In the genomic region with DNA sequence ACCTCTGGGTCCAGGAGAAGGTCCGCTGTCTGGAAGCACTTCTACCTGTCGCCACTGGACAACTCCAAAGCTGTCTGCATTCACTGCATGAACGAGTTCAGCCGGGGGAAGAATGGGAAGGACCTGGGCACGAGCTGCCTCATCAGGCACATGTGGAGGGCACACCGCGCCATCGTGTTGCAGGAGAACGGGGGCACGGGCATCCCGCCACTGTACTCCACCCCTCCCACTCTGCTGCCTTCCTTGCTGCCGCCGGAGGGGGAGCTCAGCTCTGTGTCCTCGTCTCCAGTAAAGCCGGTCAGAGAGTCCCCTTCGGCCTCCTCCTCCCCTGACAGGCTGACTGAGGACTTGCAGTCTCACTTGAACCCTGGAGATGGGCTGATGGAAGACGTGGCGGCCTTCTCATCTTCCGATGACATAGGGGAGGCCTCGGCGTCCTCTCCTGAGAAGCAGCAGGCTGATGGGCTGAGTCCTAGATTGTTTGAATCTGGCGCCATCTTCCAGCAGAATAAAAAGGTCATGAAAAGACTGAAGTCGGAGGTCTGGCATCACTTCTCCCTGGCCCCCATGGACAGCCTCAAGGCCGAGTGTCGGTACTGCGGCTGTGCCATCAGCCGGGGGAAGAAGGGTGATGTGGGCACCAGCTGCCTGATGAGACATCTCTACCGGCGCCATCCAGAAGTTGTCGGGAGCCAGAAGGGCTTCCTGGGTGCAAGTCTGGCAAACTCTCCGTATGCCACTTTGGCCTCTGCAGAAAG, we compare ENCODE assay signal across 24 cellular contexts.
"Had no signal": no experiment of that assay in that cellular context is flagged by ENCODE, and none has a peak within 500 bp of the region (broad histone marks: within the 10 kb centered on the region; RNA-seq: fewer than 3 reads in every experiment).

No MANE protein-coding gene starts in this region.

- H3K4me3 ChIP-seq: dorsolateral prefrontal cortex, gastrocnemius medialis, hepatocyte, lung, mucosa of descending colon, psoas muscle, sigmoid colon, thoracic aorta, tibial nerve, upper lobe of left lung, uterus had no signal

- H3K27me3 Mint-ChIP-seq: memory B cell; naive B cell; natural killer cell treated with Interleukin-12 subunit alpha and Interleukin-12 subunit beta and Interleukin-15 and Interleukin-18, amount 100 ng/mL, for 72 hours; stimulated activated memory B cell treated with anti-CD40 and anti-IgM and Interleukin-4, amounts not matched to agents 10 μg/mL and 1 μg/mL and 100 μg/mL, for 72 hours had no signal

- H3K9me3 Mint-ChIP-seq: memory B cell; natural killer cell treated with Interleukin-12 subunit alpha and Interleukin-12 subunit beta and Interleukin-15 and Interleukin-18, amount 100 ng/mL, for 72 hours; neural crest cell; stimulated activated memory B cell treated with anti-CD40 and anti-IgM and Interleukin-4, amounts not matched to agents 10 μg/mL and 1 μg/mL and 100 μg/mL, for 72 hours had no signal

- H3K36me3 Mint-ChIP-seq: natural killer cell treated with Interleukin-12 subunit alpha and Interleukin-12 subunit beta and Interleukin-15 and Interleukin-18, amount 100 ng/mL, for 72 hours had no signal

- H3K4me1 ChIP-seq: gastrocnemius medialis, psoas muscle, sigmoid colon, tibial nerve, upper lobe of left lung, uterus had no signal

- ATAC-seq: gastrocnemius medialis; left lobe of liver; mucosa of descending colon; natural killer cell treated with Interleukin-12 subunit alpha and Interleukin-12 subunit beta and Interleukin-15 and Interleukin-18, amount 100 ng/mL, for 72 hours; psoas muscle; right cardiac atrium; stimulated activated memory B cell treated with anti-CD40 and anti-IgM and Interleukin-4, amounts not matched to agents 10 μg/mL and 1 μg/mL and 100 μg/mL, for 72 hours; stimulated activated naive CD8-positive, alpha-beta T cell treated with anti-CD3 and anti-CD28 coated beads, Interleukin-15, Interleukin-2, amounts not matched to agents 100 U/mL and 50 U/mL, for 24 hours had no signal

- H3K4me3 Mint-ChIP-seq: memory B cell; mesothelial cell of epicardium; natural killer cell treated with Interleukin-12 subunit alpha and Interleukin-12 subunit beta and Interleukin-15 and Interleukin-18, amount 100 ng/mL, for 72 hours; neural crest cell; stimulated activated memory B cell treated with anti-CD40 and anti-IgM and Interleukin-4, amounts not matched to agents 10 μg/mL and 1 μg/mL and 100 μg/mL, for 72 hours had no signal

- H2AFZ ChIP-seq: hepatocyte had no signal

- DNase-seq: effector CD4-positive, alpha-beta T cell; foreskin fibroblast; gastrocnemius medialis; kidney; mucosa of descending colon; naive B cell; psoas muscle; right cardiac atrium; sigmoid colon; stimulated activated CD4-positive, alpha-beta T cell treated with anti-CD3 and anti-CD28 coated beads, Interleukin-4, amount 100 ng/mL, for 4 hours; stimulated activated naive CD8-positive, alpha-beta T cell treated with anti-CD3 and anti-CD28 coated beads, Interleukin-15, Interleukin-2, amounts not matched to agents 100 U/mL and 50 U/mL, for 24 hours; upper lobe of left lung; uterus had no signal

- H3K27ac Mint-ChIP-seq: memory B cell; mesothelial cell of epicardium; naive B cell; natural killer cell treated with Interleukin-12 subunit alpha and Interleukin-12 subunit beta and Interleukin-15 and Interleukin-18, amount 100 ng/mL, for 72 hours; stimulated activated memory B cell treated with anti-CD40 and anti-IgM and Interleukin-4, amounts not matched to agents 10 μg/mL and 1 μg/mL and 100 μg/mL, for 72 hours had no signal

- H3K27me3 ChIP-seq: dorsolateral prefrontal cortex, gastrocnemius medialis, hepatocyte, sigmoid colon, tibial nerve, upper lobe of left lung, uterus had no signal

- H3K36me3 ChIP-seq: uterus had no signal

- H3K9me3 ChIP-seq: gastrocnemius medialis, psoas muscle, sigmoid colon, upper lobe of left lung had no signal

- H3K4me2 ChIP-seq: hepatocyte had no signal

- H3K4me1 Mint-ChIP-seq: mesothelial cell of epicardium had no signal

- H3K27ac ChIP-seq: dorsolateral prefrontal cortex, gastrocnemius medialis, hepatocyte, psoas muscle, sigmoid colon, thoracic aorta, tibial nerve, upper lobe of left lung, uterus had no signal
